33 cellular contexts compared by ENCODE assay signal in genomic region chr9:69020746-69021145, GRCh38. TPM values are rescaled to one million over a fixed set of nuclear protein-coding genes. Genes with fewer than 3 reads are reported as not detected.
"Had no signal": no experiment of that assay in that cellular context is flagged by ENCODE, and none has a peak within 500 bp of the region (broad histone marks: within the 10 kb centered on the region; RNA-seq: fewer than 3 reads in every experiment).

No MANE protein-coding gene starts in this region.

- H3K4me3 ChIP-seq: pancreas, prostate gland, sigmoid colon, thoracic aorta, uterus had no signal

- DNase-seq: activated CD4-positive, alpha-beta T cell treated with anti-CD3 and anti-CD28 coated beads for 36 hours; activated CD4-positive, alpha-beta T cell treated with anti-CD3 and anti-CD28 coated beads, Interleukin-2, amount 50 U/mL, for 4 hours; activated CD4-positive, CD25-positive, alpha-beta regulatory T cell; activated effector memory CD4-positive, alpha-beta T cell treated with Interleukin-2 at 50 U/mL for 16 hours; activated naive CD4-positive, alpha-beta T cell treated with Interleukin-2 at 50 U/mL for 16 hours; activated naive CD8-positive, alpha-beta T cell treated with anti-CD3 and anti-CD28 coated beads, Interleukin-2, amount 50 U/mL, for 24 hours; amygdala; caudate nucleus; foreskin fibroblast; head of caudate nucleus; hippocampal formation; kidney; left colon; mammary epithelial cell; nucleus accumbens; pancreas; retina; sigmoid colon; small intestine; stimulated activated CD4-positive, alpha-beta T cell treated with anti-CD3 and anti-CD28 coated beads, Interleukin-4, amount 100 ng/mL, for 24 hours; trophoblast cell; uterus had no signal

- H3K27ac Mint-ChIP-seq: activated CD4-positive, alpha-beta T cell treated with anti-CD3 and anti-CD28 coated beads for 36 hours; activated naive CD8-positive, alpha-beta T cell treated with anti-CD3 and anti-CD28 coated beads, Interleukin-2, amount 50 U/mL, for 24 hours; stimulated activated effector memory CD8-positive, alpha-beta T cell treated with anti-CD3 and anti-CD28 coated beads, Interleukin-12 subunit alpha, Interleukin-12 subunit beta, amount 100 ng/mL, for 72 hours; stimulated activated naive CD8-positive, alpha-beta T cell treated with anti-CD3 and anti-CD28 coated beads, Interleukin-15, Interleukin-2, amounts not matched to agents 100 ng/mL and 50 ng/mL, for 24 hours had no signal

- H3K9me3 Mint-ChIP-seq: activated naive CD8-positive, alpha-beta T cell treated with anti-CD3 and anti-CD28 coated beads, Interleukin-2, amount 50 U/mL, for 24 hours; neural crest cell; stimulated activated effector memory CD8-positive, alpha-beta T cell treated with anti-CD3 and anti-CD28 coated beads, Interleukin-12 subunit alpha, Interleukin-12 subunit beta, amount 100 ng/mL, for 72 hours; stimulated activated naive CD8-positive, alpha-beta T cell treated with anti-CD3 and anti-CD28 coated beads, Interleukin-15, Interleukin-2, amounts not matched to agents 100 ng/mL and 50 ng/mL, for 24 hours had no signal

- H3K9me3 ChIP-seq: pancreas, prostate gland, sigmoid colon, thoracic aorta, uterus had no signal

- H3K4me1 Mint-ChIP-seq: neural crest cell had no signal

- FAIRE-seq: endothelial cell of umbilical vein, kidney, pancreas, small intestine had no signal

- H3K27me3 ChIP-seq: pancreas, sigmoid colon, uterus had no signal

- H3K36me3 Mint-ChIP-seq: stimulated activated effector memory CD8-positive, alpha-beta T cell treated with anti-CD3 and anti-CD28 coated beads, Interleukin-12 subunit alpha, Interleukin-12 subunit beta, amount 100 ng/mL, for 72 hours had no signal

- ATAC-seq: activated CD4-positive, alpha-beta T cell treated with anti-CD3 and anti-CD28 coated beads for 36 hours; activated naive CD8-positive, alpha-beta T cell treated with anti-CD3 and anti-CD28 coated beads, Interleukin-2, amount 50 U/mL, for 24 hours; esophagus mucosa; left colon; pancreas; stimulated activated effector memory CD8-positive, alpha-beta T cell treated with anti-CD3 and anti-CD28 coated beads, Interleukin-12 subunit alpha, Interleukin-12 subunit beta, amount 100 ng/mL, for 72 hours had no signal

- H3K36me3 ChIP-seq: pancreas, prostate gland, sigmoid colon, thoracic aorta, uterus had no signal

- H3K27ac ChIP-seq: pancreas, prostate gland, sigmoid colon, thoracic aorta, uterus had no signal

- H3K4me1 ChIP-seq: pancreas, prostate gland, uterus had no signal

- H3K4me3 Mint-ChIP-seq: activated CD4-positive, alpha-beta T cell treated with anti-CD3 and anti-CD28 coated beads for 36 hours; activated naive CD8-positive, alpha-beta T cell treated with anti-CD3 and anti-CD28 coated beads, Interleukin-2, amount 50 U/mL, for 24 hours; neural crest cell; stimulated activated effector memory CD8-positive, alpha-beta T cell treated with anti-CD3 and anti-CD28 coated beads, Interleukin-12 subunit alpha, Interleukin-12 subunit beta, amount 100 ng/mL, for 72 hours; stimulated activated naive CD8-positive, alpha-beta T cell treated with anti-CD3 and anti-CD28 coated beads, Interleukin-15, Interleukin-2, amounts not matched to agents 100 ng/mL and 50 ng/mL, for 24 hours had no signal

- H3K27me3 Mint-ChIP-seq: activated CD4-positive, alpha-beta T cell treated with anti-CD3 and anti-CD28 coated beads for 36 hours; activated naive CD8-positive, alpha-beta T cell treated with anti-CD3 and anti-CD28 coated beads, Interleukin-2, amount 50 U/mL, for 24 hours; stimulated activated naive CD8-positive, alpha-beta T cell treated with anti-CD3 and anti-CD28 coated beads, Interleukin-15, Interleukin-2, amounts not matched to agents 100 ng/mL and 50 ng/mL, for 24 hours had no signal

RNA-seq across cellular contexts. Expression of gene PRKACG, which starts 6.8 kb away (rescaled TPM):
- total RNA-seq: activated CD4-positive, alpha-beta T cell treated with anti-CD3 and anti-CD28 coated beads for 36 hours; endothelial cell of umbilical vein; esophagus mucosa; kidney; left colon; liver; mammary epithelial cell; mucosa of gallbladder; neural crest cell; pancreas; sigmoid colon; subcutaneous adipose tissue; T-helper 2 cell treated with Interferon-gamma antibody and Interleukin-4, amounts not matched to agents 100 ng/mL and 5 ng/mL, for 36 hours; thoracic aorta; uterus had no signal
